In genomic region chr10:1395025-1395981, GRCh38 we compare ENCODE assay signal across 18 cellular contexts.
"Had no signal": no experiment of that assay in that cellular context is flagged by ENCODE, and none has a peak within 500 bp of the region (broad histone marks: within the 10 kb centered on the region; RNA-seq: fewer than 3 reads in every experiment).

No MANE protein-coding gene starts in this region.

- H3K27me3 ChIP-seq: hepatocyte, SJCRH30 had no signal

- H3K27ac Mint-ChIP-seq: activated B cell treated with CpG ODN at 0.5 μM for 24 hours; activated CD4-positive, alpha-beta T cell treated with anti-CD3 and anti-CD28 coated beads, Interleukin-2, amount 10 ng/mL, durations not matched to agents 24 days and 14 days; activated CD8-positive, alpha-beta T cell treated with anti-CD3 and anti-CD28 coated beads, Interleukin-2, amount 10 ng/mL, durations not matched to agents 7 days and 5 days; activated naive CD4-positive, alpha-beta T cell treated with anti-CD3 and anti-CD28 coated beads for 36 hours; activated naive CD8-positive, alpha-beta T cell treated with anti-CD3 and anti-CD28 coated beads, Interleukin-2, amount 50 U/mL, for 24 hours; memory B cell; T-helper 2 cell treated with Interferon-gamma antibody and Interleukin-4, amounts not matched to agents 5 μg/mL and 100 μg/mL, for 36 hours had no signal

- DNase-seq: activated B cell treated with CpG ODN at 0.5 μM for 24 hours; activated CD4-positive, alpha-beta T cell treated with anti-CD3 and anti-CD28 coated beads, Interleukin-2, amount 10 ng/mL, durations not matched to agents 24 days and 14 days; activated CD8-positive, alpha-beta T cell treated with anti-CD3 and anti-CD28 coated beads, Interleukin-2, amount 10 ng/mL, durations not matched to agents 7 days and 5 days; activated naive CD4-positive, alpha-beta T cell treated with anti-CD3 and anti-CD28 coated beads for 36 hours; activated naive CD8-positive, alpha-beta T cell treated with anti-CD3 and anti-CD28 coated beads, Interleukin-2, amount 50 U/mL, for 24 hours; esophagus squamous epithelium; left ventricle myocardium inferior; psoas muscle; SJCRH30; transverse colon had no signal

- H3K4me2 ChIP-seq: hepatocyte had no signal

- H3K4me1 Mint-ChIP-seq: activated B cell treated with CpG ODN at 0.5 μM for 24 hours; activated CD4-positive, alpha-beta T cell treated with anti-CD3 and anti-CD28 coated beads, Interleukin-2, amount 10 ng/mL, durations not matched to agents 24 days and 14 days; activated naive CD8-positive, alpha-beta T cell treated with anti-CD3 and anti-CD28 coated beads, Interleukin-2, amount 50 U/mL, for 24 hours; memory B cell had no signal

- ATAC-seq: activated CD8-positive, alpha-beta T cell treated with anti-CD3 and anti-CD28 coated beads, Interleukin-2, amount 10 ng/mL, durations not matched to agents 7 days and 5 days; activated naive CD8-positive, alpha-beta T cell treated with anti-CD3 and anti-CD28 coated beads, Interleukin-2, amount 50 U/mL, for 24 hours; psoas muscle; sciatic nerve had no signal

- H3K4me3 Mint-ChIP-seq: activated B cell treated with CpG ODN at 0.5 μM for 24 hours; activated CD4-positive, alpha-beta T cell treated with anti-CD3 and anti-CD28 coated beads, Interleukin-2, amount 10 ng/mL, durations not matched to agents 24 days and 14 days; activated CD8-positive, alpha-beta T cell treated with anti-CD3 and anti-CD28 coated beads, Interleukin-2, amount 10 ng/mL, durations not matched to agents 7 days and 5 days; activated naive CD4-positive, alpha-beta T cell treated with anti-CD3 and anti-CD28 coated beads for 36 hours; activated naive CD8-positive, alpha-beta T cell treated with anti-CD3 and anti-CD28 coated beads, Interleukin-2, amount 50 U/mL, for 24 hours; memory B cell; neural crest cell; T-helper 2 cell treated with Interferon-gamma antibody and Interleukin-4, amounts not matched to agents 5 μg/mL and 100 μg/mL, for 36 hours had no signal

- H3K4me1 ChIP-seq: left ventricle myocardium inferior, psoas muscle, SJCRH30, transverse colon had no signal

- H3K36me3 ChIP-seq: esophagus squamous epithelium, left ventricle myocardium inferior, SJCRH30, transverse colon had no signal

- H3K79me2 ChIP-seq: hepatocyte had no signal

- FAIRE-seq: astrocyte, colon, keratinocyte had no signal

- H3K4me3 ChIP-seq: esophagus squamous epithelium, hepatocyte, left ventricle myocardium inferior, psoas muscle, SJCRH30, transverse colon had no signal

- H3K9me3 ChIP-seq: esophagus squamous epithelium, left ventricle myocardium inferior, psoas muscle, SJCRH30, transverse colon had no signal

- H3K27ac ChIP-seq: esophagus squamous epithelium, hepatocyte, left ventricle myocardium inferior, psoas muscle, SJCRH30, transverse colon had no signal

- H3K9me3 Mint-ChIP-seq: activated B cell treated with CpG ODN at 0.5 μM for 24 hours; activated CD4-positive, alpha-beta T cell treated with anti-CD3 and anti-CD28 coated beads, Interleukin-2, amount 10 ng/mL, durations not matched to agents 24 days and 14 days; activated naive CD4-positive, alpha-beta T cell treated with anti-CD3 and anti-CD28 coated beads for 36 hours; activated naive CD8-positive, alpha-beta T cell treated with anti-CD3 and anti-CD28 coated beads, Interleukin-2, amount 50 U/mL, for 24 hours; memory B cell; neural crest cell; T-helper 2 cell treated with Interferon-gamma antibody and Interleukin-4, amounts not matched to agents 5 μg/mL and 100 μg/mL, for 36 hours had no signal

- H2AFZ ChIP-seq: hepatocyte had no signal

- H3K36me3 Mint-ChIP-seq: memory B cell had no signal
